ENCODE assay signal across 25 cellular contexts in the genomic region with DNA sequence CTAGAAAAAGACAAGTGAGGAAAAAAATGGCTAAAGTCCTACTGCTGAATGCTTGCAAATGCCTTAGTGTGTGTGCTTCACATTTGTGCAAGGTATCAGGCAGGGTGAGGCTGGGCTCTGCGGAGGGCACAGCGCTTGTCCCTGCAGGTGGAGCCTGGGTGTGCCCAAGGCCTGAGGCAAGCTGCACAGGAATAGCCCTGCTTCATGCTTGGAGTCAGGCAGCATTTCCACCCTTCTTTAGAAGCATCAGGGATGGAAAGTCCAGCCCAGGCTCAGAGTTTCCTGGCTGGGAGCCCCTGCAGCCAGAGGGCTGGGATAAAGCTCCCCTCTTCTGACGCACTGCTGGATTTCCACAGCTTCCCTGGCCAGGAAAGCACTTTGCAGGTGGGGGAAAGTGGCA.
DNase-seq lines count a peak whose midpoint lies in the region; ATAC-seq and TF ChIP-seq lines count a peak whose summit lies in the region.
"Had no signal": no experiment of that assay in that cellular context is flagged by ENCODE, and none has a peak within 500 bp of the region (broad histone marks: within the 10 kb centered on the region; RNA-seq: fewer than 3 reads in every experiment).

No MANE protein-coding gene starts in this region.

- H3K4me2 ChIP-seq in Karpas-422 (ENCODE audit: low read depth, low read length, poor library complexity, severe bottlenecking) = no peak overlapping the region
- H3K4me2 ChIP-seq: A549 had no signal

- H3K4me1 ChIP-seq in breast epithelium = no peaks in the 10 kb centered on the region
- peaks cover 61% of the 10 kb centered on the region for H3K4me1 ChIP-seq in lower lobe of right lung
- peaks cover 0 to 4% of the 10 kb centered on the region in 2 donors for H3K4me1 ChIP-seq in aorta (ENCODE audit: control insufficient read depth in 1 of 2, insufficient read depth in 2 of 2, low read length in 2 of 2)
- H3K4me1 ChIP-seq in Karpas-422 (ENCODE audit: low read length) = no peaks in the 10 kb centered on the region
- H3K4me1 ChIP-seq: A549 had no signal

- H3K27me3 ChIP-seq in breast epithelium (no peaks in the 10 kb centered on the region), lower lobe of right lung (ENCODE audit: low read depth) (no peaks in the 10 kb centered on the region), aorta (ENCODE audit: control insufficient read depth in 1 of 2, insufficient read depth in 2 of 2, low read length in 1 of 2) (no peaks in the 10 kb centered on the region), Karpas-422 (ENCODE audit: low read length) (no peaks in the 10 kb centered on the region)
- H3K27me3 ChIP-seq: ascending aorta, vagina had no signal

- H3K4me3 Mint-ChIP-seq in MCF 10A (ENCODE audit: unreplicated experiment) (no peak overlapping the region), natural killer cell (no peak overlapping the region)
- H3K4me3 Mint-ChIP-seq: activated naive CD8-positive, alpha-beta T cell treated with anti-CD3 and anti-CD28 coated beads for 36 hours; CD4-positive, alpha-beta T cell; central memory CD8-positive, alpha-beta T cell; IgD-negative memory B cell; T-helper 17 cell had no signal

- H2AFZ ChIP-seq in Karpas-422 (ENCODE audit: low read length) = no peak overlapping the region

- ATAC-seq in lower lobe of right lung (peak; percentile 72 to 81), aorta (ENCODE audit: low FRiP score) (peak; percentile 58), natural killer cell (no peak)
- ATAC-seq: SK-N-SH treated with all-trans-retinoic acid at 6 μM for 48 hours, T-helper 17 cell had no signal

- no peak overlapping the region for H3K4me3 ChIP-seq in breast epithelium
- no peak overlapping the region for H3K4me3 ChIP-seq in lower lobe of right lung
- no peak overlapping the region for H3K4me3 ChIP-seq in aorta (ENCODE audit: low read length in 2 of 2)
- no peak overlapping the region for H3K4me3 ChIP-seq in Karpas-422 (ENCODE audit: low read length)
- H3K4me3 ChIP-seq: A549, ascending aorta, psoas muscle, vagina had no signal

- no peaks in the 10 kb centered on the region for H3K79me2 ChIP-seq in Karpas-422 (ENCODE audit: low read length)

- H3K36me3 ChIP-seq in breast epithelium = no peaks in the 10 kb centered on the region
- no peaks in the 10 kb centered on the region for H3K36me3 ChIP-seq in lower lobe of right lung
- H3K36me3 ChIP-seq in aorta (ENCODE audit: control insufficient read depth in 1 of 2, insufficient read depth in 2 of 2, low read length in 1 of 2) = no peaks in the 10 kb centered on the region
- H3K36me3 ChIP-seq in Karpas-422 (ENCODE audit: insufficient read depth, low read length) = no peaks in the 10 kb centered on the region
- H3K36me3 ChIP-seq: ascending aorta, vagina had no signal

- H3K9me3 ChIP-seq in breast epithelium (no peaks in the 10 kb centered on the region), lower lobe of right lung (no peaks in the 10 kb centered on the region), aorta (ENCODE audit: control insufficient read depth, low read length) (no peaks in the 10 kb centered on the region), Karpas-422 (ENCODE audit: low read length) (no peaks in the 10 kb centered on the region)
- H3K9me3 ChIP-seq: A549, ascending aorta, psoas muscle, vagina had no signal

- H3K27ac Mint-ChIP-seq in MCF 10A (ENCODE audit: low read depth, unreplicated experiment) (no peak overlapping the region), natural killer cell (no peak overlapping the region)
- H3K27ac Mint-ChIP-seq: activated naive CD8-positive, alpha-beta T cell treated with anti-CD3 and anti-CD28 coated beads for 36 hours; CD4-positive, alpha-beta T cell; IgD-negative memory B cell; T-helper 17 cell had no signal

- intact Hi-C loops in MCF 10A (cut with micrococcal nuclease) = loop anchor here (1.0 to 10.0 kb wide), 2 partner anchors 62 to 226 kb away; no protein-coding TSS in a partner anchor
- intact Hi-C loops in breast epithelium (cut with DNase I; ENCODE audit: low total_unique reads) = loop anchor here (10.0 kb wide), 1 partner anchor 1344 kb away; no protein-coding TSS in a partner anchor
- intact Hi-C loops in lower lobe of right lung (cut with DNase I) = no loop called here
- intact Hi-C loops in aorta (cut with DNase I) = no loop called here
- intact Hi-C loops in natural killer cell (cut with micrococcal nuclease) = no loop called here

- no peaks in the 10 kb centered on the region; the same call in 1 of the 2 replicates for H4K20me1 ChIP-seq in Karpas-422 (ENCODE audit: insufficient read depth, low read depth, low read length)

- H3K9ac ChIP-seq in Karpas-422 (ENCODE audit: low read length) = no peak overlapping the region

- WGBS in aorta, 2 donors = 38 to 49% methylated on average over 3 of the region's 3 CpGs

- POLR2A ChIA-PET in MCF 10A (lab: Yijun Ruan, JAX) = interaction anchor here (0.7 to 1.7 kb wide), 7 partner anchors 10 to 63 kb away, joined by 3 to 18 read pairs (median 4); a partner anchor contains a TSS

- H3K9me2 ChIP-seq in Karpas-422 (replicated peaks; ENCODE audit: insufficient read depth, low read length) = no peaks in the 10 kb centered on the region

- BruUV-seq in MCF 10A (replicated peaks; lab: Mats Ljungman, UMichigan) = no TSS peak

- H3K27me3 Mint-ChIP-seq in MCF 10A (ENCODE audit: insufficient read depth, unreplicated experiment) (no peaks in the 10 kb centered on the region), natural killer cell (ENCODE audit: low read depth in 2 of 2) (no peaks in the 10 kb centered on the region)

- CTCF ChIA-PET in MCF 10A (lab: Yijun Ruan, JAX) = interaction anchor here (0.6 to 1.3 kb wide), 6 partner anchors 28 to 750 kb away, joined by 3 to 4 read pairs (median 3); a partner anchor contains a TSS

- H3K9me3 Mint-ChIP-seq in MCF 10A (ENCODE audit: unreplicated experiment) = peaks cover 9% of the 10 kb centered on the region
- H3K9me3 Mint-ChIP-seq in natural killer cell = peaks cover 0 to 10% of the 10 kb centered on the region in 2 donors
- H3K9me3 Mint-ChIP-seq: activated naive CD8-positive, alpha-beta T cell treated with anti-CD3 and anti-CD28 coated beads for 36 hours; CD4-positive, alpha-beta T cell; central memory CD8-positive, alpha-beta T cell; IgD-negative memory B cell had no signal

- TF ChIP-seq POLR2A in breast epithelium (IDR thresholded peaks at IDR 0.05) = no peak

- no peak overlapping the region for H3K27ac ChIP-seq in breast epithelium
- no peak overlapping the region for H3K27ac ChIP-seq in epithelial cell of prostate
- H3K27ac ChIP-seq in lower lobe of right lung = peak overlapping the region; percentile 56
- no peak overlapping the region for H3K27ac ChIP-seq in aorta (ENCODE audit: low read depth in 1 of 2, low read length in 2 of 2)
- H3K27ac ChIP-seq in Karpas-422 (ENCODE audit: low read length) = no peak overlapping the region
- H3K27ac ChIP-seq: A549, ascending aorta, psoas muscle, vagina had no signal

- TF ChIP-seq CTCF in MCF 10A (IDR thresholded peaks at IDR 0.05; ENCODE audit: unreplicated experiment) = no peak
- no peak for TF ChIP-seq CTCF in breast epithelium (IDR thresholded peaks at IDR 0.05)
- no peak for TF ChIP-seq CTCF in lower lobe of right lung (IDR thresholded peaks at IDR 0.05)
- no peak for TF ChIP-seq CTCF in natural killer cell (IDR thresholded peaks at IDR 0.05)

- peaks cover 8% of the 10 kb centered on the region for H3K36me3 Mint-ChIP-seq in MCF 10A (ENCODE audit: insufficient read depth, unreplicated experiment)
- no peaks in the 10 kb centered on the region for H3K36me3 Mint-ChIP-seq in natural killer cell
- H3K36me3 Mint-ChIP-seq: activated naive CD8-positive, alpha-beta T cell treated with anti-CD3 and anti-CD28 coated beads for 36 hours had no signal

- peaks cover under 1% of the 10 kb centered on the region for H3K4me1 Mint-ChIP-seq in MCF 10A (ENCODE audit: insufficient read depth, unreplicated experiment)
- H3K4me1 Mint-ChIP-seq in natural killer cell = no peaks in the 10 kb centered on the region
- H3K4me1 Mint-ChIP-seq: activated naive CD8-positive, alpha-beta T cell treated with anti-CD3 and anti-CD28 coated beads for 36 hours; central memory CD8-positive, alpha-beta T cell; IgD-negative memory B cell; T-helper 17 cell had no signal

- DNase-seq in MCF 10A (ENCODE audit: unreplicated experiment) (peak; percentile 55), breast epithelium (ENCODE audit: low spot score in 2 of 2) (no peak), epithelial cell of prostate (ENCODE audit: low read depth, low spot score) (peak; percentile 10), lower lobe of right lung (peak; percentile 64), aorta (no peak), natural killer cell (no peak), COLO668 (lab: John Stamatoyannopoulos, UW; ENCODE audit: unreplicated experiment) (no peak), Karpas-422 (no peak)
- DNase-seq: activated effector memory CD4-positive, alpha-beta T cell treated with anti-CD3 and anti-CD28 coated beads, Interleukin-2, amount 50 U/mL, for 16 hours; activated naive CD8-positive, alpha-beta T cell treated with anti-CD3 and anti-CD28 coated beads for 36 hours; activated T-cell treated with anti-CD3 and anti-CD28 coated beads, Interleukin-2, amount 50 U/mL, for 1 hour; AML-193; CD4-positive, alpha-beta T cell; dermis blood vessel endothelial cell; NCI-H1105 treated with DMSO at 0.1 percent for 48 hours; psoas muscle; RPMI8226; stimulated activated naive CD4-positive, alpha-beta T cell; T-helper 17 cell had no signal

Comparison
In these comparisons a context has a peak if more than half of its experiments do, and no peak if none do; other contexts are left out.
1. DNase-seq: peak in MCF 10A (single experiment), epithelial cell of prostate (single experiment) and lower lobe of right lung (single experiment); none in breast epithelium (0 of 2), aorta (0 of 2), natural killer cell (single experiment), COLO668 (single experiment) and Karpas-422 (single experiment).
2. ATAC-seq: peak in lower lobe of right lung (2 of 2) and aorta (single experiment); none in natural killer cell (0 of 3).
3. intact Hi-C loops: an anchor here in MCF 10A (1.0 to 10.0 kb wide) and breast epithelium (10.0 kb wide); none called in lower lobe of right lung, aorta and natural killer cell.